Comparison of ENCODE assay signal across 1 cellular context in genomic region chr16:10312784-10313724, GRCh38.
TF ChIP-seq lines count a peak whose summit lies in the region.

No MANE protein-coding gene starts in this region.

TF ChIP-seq in K562, 482 proteins besides CTCF, POLR2A, EP300 and RAD21 (continued from another document):
- TF ChIP-seq HINFP (tag; conservative IDR thresholded peaks at IDR 0.05; ENCODE audit: low read depth) (peak; percentile 77), ZBTB49 (CRISPR knock-in tag; IDR thresholded peaks at IDR 0.05; ENCODE audit: borderline replicate concordance) (no peak), RCOR1 (IDR thresholded peaks at IDR 0.05; ENCODE audit: borderline replicate concordance in 1 of 2, low read depth in 2 of 2, low read length in 2 of 2) (peak; percentile 38 to 68; a peak in 3 of 4 replicates), KAT2B (IDR thresholded peaks at IDR 0.05; ENCODE audit: low read depth, low read length) (no peak), ZNF431 (CRISPR knock-in tag; IDR thresholded peaks at IDR 0.05) (no peak), ZNF347 (CRISPR knock-in tag; IDR thresholded peaks at IDR 0.05; ENCODE audit: low read depth) (no peak), ARID1B (IDR thresholded peaks at IDR 0.05) (peak; percentile 45), BRF1 (IDR thresholded peaks at IDR 0.05; ENCODE audit: borderline replicate concordance, extremely low read depth, insufficient read length) (no peak), CBFA2T2 (conservative IDR thresholded peaks at IDR 0.05) (peak; percentile 53), FOXK1 (CRISPR knock-in tag; IDR thresholded peaks at IDR 0.05; ENCODE audit: borderline replicate concordance) (no peak), SNRNP70 (optimal IDR thresholded peaks at IDR 0.05; ENCODE audit: low read depth, low read length) (no peak), MNT (conservative IDR thresholded peaks at IDR 0.05) (peak in 1 of 2 experiments; percentile 41; a peak in 1 of 4 replicates), ZNF511 (CRISPR knock-in tag; IDR thresholded peaks at IDR 0.05) (no peak), MTA2 (IDR thresholded peaks at IDR 0.05; ENCODE audit: low read depth) (no peak), ARNT (IDR thresholded peaks at IDR 0.05) (no peak), ZNF668 (CRISPR knock-in tag; IDR thresholded peaks at IDR 0.05) (no peak), CBFA2T3 (IDR thresholded peaks at IDR 0.05) (peak; percentile 79), KLF13 (tag; IDR thresholded peaks at IDR 0.05; ENCODE audit: borderline replicate concordance, low read depth) (no peak), TEAD4 (IDR thresholded peaks at IDR 0.05; ENCODE audit: low read length) (peak; percentile 18; the same call in 1 of the 2 replicates), TEAD4 (CRISPR knock-in tag; IDR thresholded peaks at IDR 0.05; ENCODE audit: borderline replicate concordance) (no peak), PBX2 (CRISPR knock-in tag; IDR thresholded peaks at IDR 0.05; ENCODE audit: low read depth) (no peak), PBX2 (tag; conservative IDR thresholded peaks at IDR 0.05; ENCODE audit: low read depth) (peak; percentile 44), DEAF1 (CRISPR knock-in tag; IDR thresholded peaks at IDR 0.05) (no peak), MEF2A (IDR thresholded peaks at IDR 0.05; ENCODE audit: control insufficient read depth, low read depth, low read length) (peak; percentile 48; the same call in 1 of the 2 replicates), ZBTB5 (IDR thresholded peaks at IDR 0.05) (peak; percentile 90)
